In genomic region chr20:45833030-45833882, GRCh38 we compare ENCODE assay signal across 2 cellular contexts.
TF ChIP-seq lines count a peak whose summit lies in the region.

TSS of gene SNX21 (plus strand) at chr20:45833799. CDS start at chr20:45833920, 121 bp downstream.

TF ChIP-seq in WTC11, 78 proteins besides CTCF, POLR2A, EP300 and RAD21 (continued from another document and continues in another):
- TF ChIP-seq STAT6 (CRISPR knock-in tag; conservative IDR thresholded peaks at IDR 0.05; ENCODE audit: low read depth): no peak
- no peak for TF ChIP-seq TCF7 (CRISPR knock-in tag; IDR thresholded peaks at IDR 0.05; ENCODE audit: low read depth)
- TF ChIP-seq MAX (CRISPR knock-in tag; IDR thresholded peaks at IDR 0.05): no peak
- no peak for TF ChIP-seq ZMAT4 (CRISPR knock-in tag; IDR thresholded peaks at IDR 0.05)
- TF ChIP-seq ZNF263 (CRISPR knock-in tag; IDR thresholded peaks at IDR 0.05; ENCODE audit: low read depth): no peak
- TF ChIP-seq IRF1 (CRISPR knock-in tag; IDR thresholded peaks at IDR 0.05): no peak
- TF ChIP-seq NFATC4 (CRISPR knock-in tag; IDR thresholded peaks at IDR 0.05): no peak
- no peak for TF ChIP-seq OVOL2 (CRISPR knock-in tag; IDR thresholded peaks at IDR 0.05; ENCODE audit: borderline replicate concordance)
- TF ChIP-seq NFE2L1 (CRISPR knock-in tag; IDR thresholded peaks at IDR 0.05): 0 out of 2 replicates have a peak, but pooled peaks have one; percentile 18
- no peak for TF ChIP-seq ETV6 (CRISPR knock-in tag; IDR thresholded peaks at IDR 0.05)
- no peak for TF ChIP-seq ZNF121 (CRISPR knock-in tag; IDR thresholded peaks at IDR 0.05)
- TF ChIP-seq AR (CRISPR knock-in tag; IDR thresholded peaks at IDR 0.05): no peak
- TF ChIP-seq ZNF232 (CRISPR knock-in tag; IDR thresholded peaks at IDR 0.05): no peak
- TF ChIP-seq ELF4 (CRISPR knock-in tag; IDR thresholded peaks at IDR 0.05; ENCODE audit: low read depth): no peak
- TF ChIP-seq E2F1 (CRISPR knock-in tag; IDR thresholded peaks at IDR 0.05): no peak
- no peak for TF ChIP-seq ZNF219 (CRISPR knock-in tag; IDR thresholded peaks at IDR 0.05; ENCODE audit: borderline replicate concordance)
- no peak for TF ChIP-seq MLX (CRISPR knock-in tag; IDR thresholded peaks at IDR 0.05)

TF ChIP-seq in H1, 55 proteins besides CTCF, POLR2A, EP300 and RAD21 (continued from another document):
- TF ChIP-seq CHD7 (IDR thresholded peaks at IDR 0.05; ENCODE audit: insufficient replicate concordance, low read length): no peak
- no peak for TF ChIP-seq SIX5 (IDR thresholded peaks at IDR 0.05; ENCODE audit: low read depth, low read length)
- TF ChIP-seq ATF3 (IDR thresholded peaks at IDR 0.05; ENCODE audit: insufficient read depth, low read depth, low read length): no peak
- no peak; the same call in 1 of the 2 replicates for TF ChIP-seq TBP (IDR thresholded peaks at IDR 0.05; ENCODE audit: low read depth, low read length)
- no peak for TF ChIP-seq ATF2 (IDR thresholded peaks at IDR 0.05; ENCODE audit: low read length)
- no peak for TF ChIP-seq KDM4A (IDR thresholded peaks at IDR 0.05; ENCODE audit: low read depth, low read length, severe bottlenecking)
- 0 out of 2 replicates have a peak, but pooled peaks have one; percentile 7 for TF ChIP-seq SP4 (IDR thresholded peaks at IDR 0.05; ENCODE audit: low read length)
- TF ChIP-seq CHD1 (IDR thresholded peaks at IDR 0.05; ENCODE audit: low read depth, low read length): no peak
- TF ChIP-seq SIRT6 (IDR thresholded peaks at IDR 0.05; ENCODE audit: low read length): no peak
- TF ChIP-seq RXRA (IDR thresholded peaks at IDR 0.05; ENCODE audit: insufficient read depth, low read depth, low read length): no peak
- TF ChIP-seq RFX5 (IDR thresholded peaks at IDR 0.05; ENCODE audit: borderline replicate concordance, low read depth, low read length): no peak
- TF ChIP-seq NANOG (IDR thresholded peaks at IDR 0.05; ENCODE audit: insufficient read depth, low read depth, low read length, poor library complexity, severe bottlenecking): no peak
- 0 out of 2 replicates have a peak, but pooled peaks have one; percentile 48 for TF ChIP-seq GABPA (IDR thresholded peaks at IDR 0.05; ENCODE audit: borderline replicate concordance, insufficient read depth, low read length)
- no peak for TF ChIP-seq MAFK (IDR thresholded peaks at IDR 0.05; ENCODE audit: low read depth, low read length)
- TF ChIP-seq TAF1 (IDR thresholded peaks at IDR 0.05; ENCODE audit: low read depth, low read length): peak; percentile 56; the same call in 1 of the 2 replicates
- TF ChIP-seq MAX (IDR thresholded peaks at IDR 0.05): no peak
- TF ChIP-seq USF2 (IDR thresholded peaks at IDR 0.05; ENCODE audit: low read length): no peak
- peak; percentile 78 for TF ChIP-seq CHD2 (IDR thresholded peaks at IDR 0.05; ENCODE audit: low read length)
- TF ChIP-seq KDM1A (IDR thresholded peaks at IDR 0.05; ENCODE audit: borderline replicate concordance, low read length): peak; percentile 60; the same call in 1 of the 2 replicates
- TF ChIP-seq BCL11A (IDR thresholded peaks at IDR 0.05; ENCODE audit: low read depth in 2 of 2, low read length in 2 of 2): no peak
- TF ChIP-seq SP1 (IDR thresholded peaks at IDR 0.05; ENCODE audit: low read depth, low read length): no peak
- no peak for TF ChIP-seq SAP30 (IDR thresholded peaks at IDR 0.05; ENCODE audit: insufficient read depth, insufficient replicate concordance, low read length)
- TF ChIP-seq YY1 (IDR thresholded peaks at IDR 0.05; ENCODE audit: low read depth, low read length): 0 out of 2 replicates have a peak, but pooled peaks have one; percentile 28
- no peak for TF ChIP-seq SP2 (IDR thresholded peaks at IDR 0.05; ENCODE audit: low read length)
- 0 out of 2 replicates have a peak, but pooled peaks have one; percentile 6 for TF ChIP-seq JUND (IDR thresholded peaks at IDR 0.05; ENCODE audit: low read length)
- no peak for TF ChIP-seq JUN (IDR thresholded peaks at IDR 0.05; ENCODE audit: low read depth, low read length)
- TF ChIP-seq EZH2 (IDR thresholded peaks at IDR 0.05; ENCODE audit: low read depth, low read length, severe bottlenecking): no peak
- no peak for TF ChIP-seq POU5F1 (IDR thresholded peaks at IDR 0.05; ENCODE audit: low read depth, low read length)
- TF ChIP-seq E2F6 (IDR thresholded peaks at IDR 0.05): no peak
- TF ChIP-seq RNF2 (IDR thresholded peaks at IDR 0.05; ENCODE audit: borderline replicate concordance, low read depth, low read length, missing control alignments, poor library complexity, severe bottlenecking): no peak
- no peak for TF ChIP-seq SIN3A (conservative IDR thresholded peaks at IDR 0.05 in 1 of 2, IDR thresholded peaks at IDR 0.05 in 1 of 2; ENCODE audit: low read depth in 1 of 2, low read length in 2 of 2)
- TF ChIP-seq BRCA1 (IDR thresholded peaks at IDR 0.05; ENCODE audit: low read depth, low read length): peak; percentile 45; the same call in 1 of the 2 replicates
- TF ChIP-seq ZNF274 (IDR thresholded peaks at IDR 0.05; ENCODE audit: borderline replicate concordance, extremely low read depth, low read length): no peak
- no peak for TF ChIP-seq PHF8 (conservative IDR thresholded peaks at IDR 0.05; ENCODE audit: low read depth, low read length)
- no peak for TF ChIP-seq GTF2F1 (IDR thresholded peaks at IDR 0.05; ENCODE audit: borderline replicate concordance, low read depth, low read length)
- no peak; the same call in 1 of the 2 replicates for TF ChIP-seq POLR2AphosphoS5 (IDR thresholded peaks at IDR 0.05; ENCODE audit: low read depth, low read length)
- TF ChIP-seq SUZ12 (IDR thresholded peaks at IDR 0.05; ENCODE audit: low read length): no peak
- TF ChIP-seq CBX5 (IDR thresholded peaks at IDR 0.05; ENCODE audit: low read depth, low read length): no peak
- no peak for TF ChIP-seq FOSL1 (IDR thresholded peaks at IDR 0.05; ENCODE audit: insufficient read depth, low read depth, low read length)
- no peak for TF ChIP-seq RBBP5 (IDR thresholded peaks at IDR 0.05; ENCODE audit: borderline replicate concordance, low read depth, low read length)
- TF ChIP-seq CEBPB (IDR thresholded peaks at IDR 0.05; ENCODE audit: low read depth, low read length): peak; percentile 76
- no peak for TF ChIP-seq HDAC6 (IDR thresholded peaks at IDR 0.05; ENCODE audit: low read depth, low read length)
TF ChIP-seq in H1: peak in this region for 9.
